In genomic region chr3:140055032-140055791, GRCh38 we compare ENCODE assay signal across 19 cellular contexts.
DNase-seq lines count a peak whose midpoint lies in the region; ATAC-seq and TF ChIP-seq lines count a peak whose summit lies in the region.
"Had no signal": no experiment of that assay in that cellular context is flagged by ENCODE, and none has a peak within 500 bp of the region (broad histone marks: within the 10 kb centered on the region; RNA-seq: fewer than 3 reads in every experiment).

No MANE protein-coding gene starts in this region.

- CTCF ChIA-PET in Caco-2 (lab: Charles Lee), result interaction anchor here (1.8 kb wide), 1 partner anchor 117 kb away, joined by 5 read pairs; no protein-coding TSS in a partner anchor

- H3K4me3 Mint-ChIP-seq in Caco-2 (ENCODE audit: unreplicated experiment), result peak overlapping the region; percentile 45
- H3K4me3 Mint-ChIP-seq: CD14-positive monocyte; CD4-positive, alpha-beta memory T cell; HFFc6 had no signal

- H3K4me3 ChIP-seq in Caco-2 (ENCODE audit: low read depth, low read length) (no peak overlapping the region), mucosa of descending colon (no peak overlapping the region), ovary (no peak overlapping the region)
- H3K4me3 ChIP-seq: A549, BLaER1 had no signal

- H3K9me3 Mint-ChIP-seq in Caco-2 (ENCODE audit: unreplicated experiment), result no peaks in the 10 kb centered on the region

- H3K27me3 Mint-ChIP-seq in Caco-2 (ENCODE audit: insufficient read depth, unreplicated experiment), result no peaks in the 10 kb centered on the region

- no peak for TF ChIP-seq POLR2A in ovary (IDR thresholded peaks at IDR 0.05)

- H3K27ac ChIP-seq in ovary, result no peak overlapping the region
- H3K27ac ChIP-seq: 22Rv1, A549, BLaER1 had no signal

- 91 to 94% (median 94%) methylated on average over 6 of the region's 6 CpGs for WGBS in ovary, 3 donors

- H3K9me3 ChIP-seq in Caco-2 (no peaks in the 10 kb centered on the region), mucosa of descending colon (no peaks in the 10 kb centered on the region), ovary (no peaks in the 10 kb centered on the region)
- H3K9me3 ChIP-seq: A549, BLaER1 had no signal

- peaks cover 34% of the 10 kb centered on the region for H3K4me1 Mint-ChIP-seq in Caco-2 (ENCODE audit: low read depth, unreplicated experiment)
- H3K4me1 Mint-ChIP-seq: CD14-positive monocyte; CD4-positive, alpha-beta memory T cell had no signal

- H3K27ac Mint-ChIP-seq in Caco-2 (ENCODE audit: unreplicated experiment), result peak overlapping the region; percentile 77
- H3K27ac Mint-ChIP-seq: CD14-positive monocyte; CD4-positive, alpha-beta memory T cell; HFFc6 had no signal

- H3K27me3 ChIP-seq in Caco-2 (replicated peaks; ENCODE audit: control insufficient read depth, insufficient read depth, low read length) (no peaks in the 10 kb centered on the region), ovary (no peaks in the 10 kb centered on the region)
- H3K27me3 ChIP-seq: BLaER1 had no signal

- H3K36me3 Mint-ChIP-seq in Caco-2 (ENCODE audit: insufficient read depth, unreplicated experiment), result peaks cover 5% of the 10 kb centered on the region
- H3K36me3 Mint-ChIP-seq: CD14-positive monocyte; CD4-positive, alpha-beta memory T cell had no signal

- POLR2A ChIA-PET in Caco-2 (lab: Charles Lee), result interaction anchor here (0.6 kb wide), 1 partner anchor 119 kb away, joined by 3 read pairs; no protein-coding TSS in a partner anchor

- DNase-seq in NCI-H146 (lab: John Stamatoyannopoulos, UW), result peak; percentile 15
- DNase-seq in NCI-H146 treated with DMSO at 0.1 percent for 48 hours (lab: John Stamatoyannopoulos, UW; ENCODE audit: unreplicated experiment), result no peak
- peak; percentile 77 to 82 for DNase-seq in Caco-2
- no peak for DNase-seq in mucosa of descending colon
- DNase-seq in kidney glomerular epithelial cell (lab: John Stamatoyannopoulos, UW), result no peak
- DNase-seq in ovary, result no peak
- DNase-seq: Calu3; CD4-positive, alpha-beta memory T cell; DMS79 treated with DMSO at 0.1 percent for 48 hours; GF-D8; GOT3; H7; HFFc6 had no signal

- BruUV-seq in Caco-2 (replicated peaks; lab: Mats Ljungman, UMichigan), result no TSS peak

- no peak for TF ChIP-seq EP300 in ovary (IDR thresholded peaks at IDR 0.05)

- TF ChIP-seq CTCF in Caco-2 (IDR thresholded peaks at IDR 0.05; ENCODE audit: insufficient read depth in 1 of 2, low read depth in 1 of 2, low read length in 1 of 2, severe bottlenecking in 1 of 2, unreplicated experiment in 1 of 2) (no peak), mucosa of descending colon (IDR thresholded peaks at IDR 0.05) (no peak), ovary (IDR thresholded peaks at IDR 0.05) (no peak)

- H3K4me1 ChIP-seq in Caco-2 (peaks cover 41% of the 10 kb centered on the region), mucosa of descending colon (ENCODE audit: low read depth) (no peaks in the 10 kb centered on the region), ovary (ENCODE audit: insufficient read depth) (peaks cover 5% of the 10 kb centered on the region)
- H3K4me1 ChIP-seq: A549, BLaER1 had no signal

- intact Hi-C loops in Caco-2 (cut with micrococcal nuclease; ENCODE audit: unreplicated experiment) (loop anchor here (2.0 kb wide), 2 partner anchors 118 to 396 kb away; no protein-coding TSS in a partner anchor), mucosa of descending colon (cut with DNase I, micrococcal nuclease) (no loop called here), ovary (cut with DNase I) (no loop called here)

- no peaks in the 10 kb centered on the region for H3K36me3 ChIP-seq in Caco-2 (ENCODE audit: control insufficient read depth, insufficient read depth, low read length)
- no peaks in the 10 kb centered on the region for H3K36me3 ChIP-seq in mucosa of descending colon (ENCODE audit: low read depth)
- no peaks in the 10 kb centered on the region for H3K36me3 ChIP-seq in ovary
- H3K36me3 ChIP-seq: BLaER1 had no signal

- ATAC-seq in esophagus mucosa, result peak; percentile 40
- ATAC-seq in mucosa of descending colon, result peak; percentile 59
- ATAC-seq: A549, HCT116 had no signal

Comparison
In these comparisons a context has a peak if more than half of its experiments do, and no peak if none do; other contexts are left out.
1. DNase-seq: peak in NCI-H146 (single experiment) and Caco-2 (2 of 2); none in NCI-H146 treated with DMSO at 0.1 percent for 48 hours (single experiment), mucosa of descending colon (0 of 3), kidney glomerular epithelial cell (single experiment) and ovary (0 of 5).